23 cellular contexts compared by ENCODE assay signal in genomic region chr9:136114606-136115005, GRCh38. TPM values are rescaled to one million over a fixed set of nuclear protein-coding genes. Genes with fewer than 3 reads are reported as not detected.
DNase-seq lines count a peak whose midpoint lies in the region; ATAC-seq and TF ChIP-seq lines count a peak whose summit lies in the region.
"Had no signal": no experiment of that assay in that cellular context is flagged by ENCODE, and none has a peak within 500 bp of the region (broad histone marks: within the 10 kb centered on the region; RNA-seq: fewer than 3 reads in every experiment).

No MANE protein-coding gene starts in this region.

- no peak for TF ChIP-seq CTCF in heart right ventricle (IDR thresholded peaks at IDR 0.05)

- no peaks in the 10 kb centered on the region for H3K27me3 Mint-ChIP-seq in activated T-cell treated with anti-CD3 and anti-CD28 coated beads, Interleukin-2, amount 50 U/mL, for 24 hours
- no peaks in the 10 kb centered on the region for H3K27me3 Mint-ChIP-seq in IgD-negative memory B cell
- no peaks in the 10 kb centered on the region for H3K27me3 Mint-ChIP-seq in activated naive CD8-positive, alpha-beta T cell
- H3K27me3 Mint-ChIP-seq: activated B cell treated with CpG ODN at 0.5 μM for 24 hours had no signal

- H3K4me3 ChIP-seq in heart right ventricle, result no peak overlapping the region
- H3K4me3 ChIP-seq: PC-9, SJCRH30, uterus had no signal

- intact Hi-C loops in heart right ventricle (cut with DNase I), result loop anchor here in 1 of 10 donors (5.0 kb wide), 1 partner anchor 207 kb away; the partner anchor contains the start of gene CAMSAP1

- H3K9me3 Mint-ChIP-seq in activated T-cell treated with anti-CD3 and anti-CD28 coated beads, Interleukin-2, amount 50 U/mL, for 24 hours, result no peaks in the 10 kb centered on the region
- no peaks in the 10 kb centered on the region for H3K9me3 Mint-ChIP-seq in IgD-negative memory B cell
- no peaks in the 10 kb centered on the region for H3K9me3 Mint-ChIP-seq in activated naive CD8-positive, alpha-beta T cell (ENCODE audit: low read depth)
- H3K9me3 Mint-ChIP-seq in stimulated activated effector memory CD8-positive, alpha-beta T cell treated with anti-CD3 and anti-CD28 coated beads, Interleukin-12 subunit alpha, Interleukin-12 subunit beta, amount 100 ng/mL, for 72 hours, result no peaks in the 10 kb centered on the region
- H3K9me3 Mint-ChIP-seq: activated B cell treated with CpG ODN at 0.5 μM for 24 hours had no signal

- peaks cover 35% of the 10 kb centered on the region for H3K36me3 Mint-ChIP-seq in activated T-cell treated with anti-CD3 and anti-CD28 coated beads, Interleukin-2, amount 50 U/mL, for 24 hours (ENCODE audit: low read depth)
- H3K36me3 Mint-ChIP-seq in IgD-negative memory B cell, result peaks cover 2% of the 10 kb centered on the region
- no peaks in the 10 kb centered on the region for H3K36me3 Mint-ChIP-seq in activated naive CD8-positive, alpha-beta T cell
- peaks cover 27% of the 10 kb centered on the region for H3K36me3 Mint-ChIP-seq in stimulated activated effector memory CD8-positive, alpha-beta T cell treated with anti-CD3 and anti-CD28 coated beads, Interleukin-12 subunit alpha, Interleukin-12 subunit beta, amount 100 ng/mL, for 72 hours

- no peak for ATAC-seq in stimulated activated effector memory CD8-positive, alpha-beta T cell treated with anti-CD3 and anti-CD28 coated beads, Interleukin-12 subunit alpha, Interleukin-12 subunit beta, amount 100 ng/mL, for 72 hours
- ATAC-seq in heart right ventricle, result no peak

- no peak overlapping the region for H3K4me3 Mint-ChIP-seq in activated T-cell treated with anti-CD3 and anti-CD28 coated beads, Interleukin-2, amount 50 U/mL, for 24 hours
- peak overlapping the region in 2 of 4 donors; percentile 16 to 74 for H3K4me3 Mint-ChIP-seq in IgD-negative memory B cell
- H3K4me3 Mint-ChIP-seq in activated naive CD8-positive, alpha-beta T cell, result no peak overlapping the region
- H3K4me3 Mint-ChIP-seq in stimulated activated effector memory CD8-positive, alpha-beta T cell treated with anti-CD3 and anti-CD28 coated beads, Interleukin-12 subunit alpha, Interleukin-12 subunit beta, amount 100 ng/mL, for 72 hours, result no peak overlapping the region
- H3K4me3 Mint-ChIP-seq: activated B cell treated with CpG ODN at 0.5 μM for 24 hours had no signal

- no peak overlapping the region for H3K27ac ChIP-seq in heart right ventricle
- H3K27ac ChIP-seq: C4-2B, PC-9, SJCRH30, uterus had no signal

- no peak for DNase-seq in activated T-cell treated with anti-CD3 and anti-CD28 coated beads, Interleukin-2, amount 50 U/mL, for 24 hours
- DNase-seq in activated T-cell treated with anti-CD3 and anti-CD28 coated beads, Interleukin-2, amount 50 U/mL, for 1 hour, result no peak
- DNase-seq in stimulated activated effector memory CD8-positive, alpha-beta T cell treated with anti-CD3 and anti-CD28 coated beads, Interleukin-12 subunit alpha, Interleukin-12 subunit beta, amount 100 ng/mL, for 72 hours (ENCODE audit: low spot score in 2 of 2), result no peak
- DNase-seq in activated gamma-delta T cell treated with Interleukin-2 at 50 U/mL for 16 hours, result no peak
- no peak for DNase-seq in NCI-H1930 (lab: John Stamatoyannopoulos, UW)
- DNase-seq in heart right ventricle, result no peak
- DNase-seq: activated B cell treated with CpG ODN at 0.5 μM for 24 hours; activated effector memory CD4-positive, alpha-beta T cell treated with anti-CD3 and anti-CD28 coated beads, Interleukin-2, amount 50 U/mL, for 16 hours; DMS53; effector CD8-positive, alpha-beta T cell; GF-D8; HCEC 1CT; hypothalamus; kidney; NCI-H146; NCI-H82; PC-9; SJCRH30; T-helper 9 cell; uterus had no signal

- WGBS in heart right ventricle, 2 donors, result 93 to 95% methylated on average over 18 of the region's 18 CpGs

- H3K9me3 ChIP-seq in heart right ventricle, result no peaks in the 10 kb centered on the region
- H3K9me3 ChIP-seq: SJCRH30, uterus had no signal

- H3K4me1 Mint-ChIP-seq in activated T-cell treated with anti-CD3 and anti-CD28 coated beads, Interleukin-2, amount 50 U/mL, for 24 hours (ENCODE audit: low read depth), result peaks cover 64% of the 10 kb centered on the region
- H3K4me1 Mint-ChIP-seq in IgD-negative memory B cell, result peaks cover 5 to 9% (median 5%) of the 10 kb centered on the region in 3 donors
- peaks cover 43% of the 10 kb centered on the region for H3K4me1 Mint-ChIP-seq in activated naive CD8-positive, alpha-beta T cell (ENCODE audit: low read depth)
- H3K4me1 Mint-ChIP-seq in stimulated activated effector memory CD8-positive, alpha-beta T cell treated with anti-CD3 and anti-CD28 coated beads, Interleukin-12 subunit alpha, Interleukin-12 subunit beta, amount 100 ng/mL, for 72 hours, result peaks cover 36% of the 10 kb centered on the region

- peaks cover 0 to 33% (median 9%) of the 10 kb centered on the region in 9 donors for H3K36me3 ChIP-seq in heart right ventricle
- H3K36me3 ChIP-seq: SJCRH30, uterus had no signal

- H3K4me1 ChIP-seq in heart right ventricle, result peaks cover 7 to 42% (median 29%) of the 10 kb centered on the region in 9 donors

- peak overlapping the region; percentile 96 for H3K27ac Mint-ChIP-seq in activated T-cell treated with anti-CD3 and anti-CD28 coated beads, Interleukin-2, amount 50 U/mL, for 24 hours
- peak overlapping the region in 2 of 3 donors; percentile 32 to 46 for H3K27ac Mint-ChIP-seq in IgD-negative memory B cell
- H3K27ac Mint-ChIP-seq in activated naive CD8-positive, alpha-beta T cell, result peak overlapping the region; percentile 61
- peak overlapping the region; percentile 52 for H3K27ac Mint-ChIP-seq in stimulated activated effector memory CD8-positive, alpha-beta T cell treated with anti-CD3 and anti-CD28 coated beads, Interleukin-12 subunit alpha, Interleukin-12 subunit beta, amount 100 ng/mL, for 72 hours
- H3K27ac Mint-ChIP-seq: activated B cell treated with CpG ODN at 0.5 μM for 24 hours had no signal

- peaks cover 0 to 5% (median 0%) of the 10 kb centered on the region in 7 donors for H3K27me3 ChIP-seq in heart right ventricle
- H3K27me3 ChIP-seq: SJCRH30, uterus had no signal

RNA-seq across cellular contexts. Expression of gene TMEM250, which starts 4.1 kb away (rescaled TPM):
- 30.3 TPM for polyA plus RNA-seq in IgD-negative memory B cell
- 10 to 100 TPM; 12.7 to 24.3 (median 15.4) TPM for total RNA-seq in heart right ventricle
- polyA plus RNA-seq in heart right ventricle, result 10 to 100 TPM in 1 of 2 donors, 1 to 10 TPM in 1; 9.7 to 26.4 TPM

RNA-seq across cellular contexts. Expression of gene NACC2, which starts 19.5 kb away (rescaled TPM):
- polyA plus RNA-seq in IgD-negative memory B cell (0.78 TPM), heart right ventricle (10 to 100 TPM; 15.6 to 16.5 TPM)
- total RNA-seq in heart right ventricle, result 10 to 100 TPM; 32.0 to 55.1 (median 41.1) TPM

Comparison
In these comparisons a context has a peak if more than half of its experiments do, and no peak if none do; other contexts are left out.
1. H3K27ac Mint-ChIP-seq: peak in every context shown above with its lines; median percentile 96 in activated T-cell treated with anti-CD3 and anti-CD28 coated beads, Interleukin-2, amount 50 U/mL, for 24 hours; 61 in activated naive CD8-positive, alpha-beta T cell; 52 in stimulated activated effector memory CD8-positive, alpha-beta T cell treated with anti-CD3 and anti-CD28 coated beads, Interleukin-12 subunit alpha, Interleukin-12 subunit beta, amount 100 ng/mL, for 72 hours; 39 in IgD-negative memory B cell.